Comparison of ENCODE assay signal across 8 cellular contexts in the genomic region with DNA sequence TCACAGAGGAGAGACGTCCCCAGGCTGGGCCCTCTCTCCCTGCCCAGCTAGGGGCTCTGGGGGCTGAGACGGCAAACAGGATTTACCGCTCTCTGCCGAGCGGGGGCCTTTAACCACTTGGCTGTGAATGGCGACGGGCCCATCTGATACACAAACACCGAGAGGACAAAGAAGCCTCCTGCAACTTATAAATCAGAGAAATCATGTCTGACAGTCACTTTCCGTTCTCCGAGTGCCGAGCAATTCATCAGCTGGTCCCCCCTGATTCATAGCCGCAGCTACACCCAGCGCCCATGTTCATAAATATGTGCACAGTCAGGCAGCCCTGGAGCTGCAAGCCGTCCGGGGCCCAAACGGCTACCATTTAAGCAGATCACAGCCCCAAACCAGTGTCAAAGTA.
DNase-seq lines count a peak whose midpoint lies in the region; ATAC-seq and TF ChIP-seq lines count a peak whose summit lies in the region.

No MANE protein-coding gene starts in this region.

- ATAC-seq in GM21576 (IDR thresholded peaks at IDR 0.05; ENCODE audit: unreplicated experiment): no peak

- H2AFZ ChIP-seq in OCI-LY7 (ENCODE audit: low read length) (peak overlapping the region; percentile 35; the same call in 1 of the 2 replicates), osteoblast (ENCODE audit: low read length) (peak overlapping the region; percentile 77)

- H3K9me2 ChIP-seq in OCI-LY7 (ENCODE audit: insufficient read depth, low read length): no peaks in the 10 kb centered on the region

- H4K20me1 ChIP-seq in OCI-LY7 (ENCODE audit: insufficient read depth, low read length): no peaks in the 10 kb centered on the region
- H4K20me1 ChIP-seq in osteoblast (ENCODE audit: insufficient read depth, low read length): peaks cover 7% of the 10 kb centered on the region

- POLR2A ChIA-PET in OCI-LY7 (lab: Charles Lee): interaction anchor here (0.7 kb wide), 1 partner anchor 313 kb away, joined by 5 read pairs; no protein-coding TSS in a partner anchor

- DNase-seq in AG09309 (ENCODE audit: low read depth) (no peak), OCI-LY7 (ENCODE audit: low spot score) (no peak), osteoblast (ENCODE audit: insufficient read length, low spot score, missing footprints) (peak; percentile 94), epidermal melanocyte (ENCODE audit: insufficient read length, low spot score) (no peak), mesenteric fat pad (ENCODE audit: low spot score) (no peak), DMS153 (lab: John Stamatoyannopoulos, UW) (no peak)

- H3K4me3 ChIP-seq in AG09309 (ENCODE audit: control insufficient read depth, low read depth, low read length) (peak overlapping the region; percentile 8; the same call in 1 of the 2 replicates), OCI-LY7 (ENCODE audit: low read depth, low read length, poor library complexity, severe bottlenecking) (no peak overlapping the region), duodenal mucosa (ENCODE audit: low read depth in 1 of 2, low read length in 2 of 2) (peak overlapping the region; percentile 44 to 63), osteoblast (ENCODE audit: insufficient read depth, low read length) (peak overlapping the region; percentile 69)

- H3K36me3 ChIP-seq in OCI-LY7 (ENCODE audit: insufficient read depth, low read length): no peaks in the 10 kb centered on the region
- H3K36me3 ChIP-seq in duodenal mucosa (ENCODE audit: control insufficient read depth in 1 of 2, insufficient read depth in 2 of 2, low read length in 2 of 2): no peaks in the 10 kb centered on the region
- no peaks in the 10 kb centered on the region for H3K36me3 ChIP-seq in osteoblast (ENCODE audit: insufficient read depth, low read length)

- H3K4me2 ChIP-seq in OCI-LY7 (ENCODE audit: low read length) (no peak overlapping the region), osteoblast (ENCODE audit: insufficient read depth, low read length) (peak overlapping the region; percentile 69)

- H3K9me3 ChIP-seq in OCI-LY7 (ENCODE audit: low read length): no peaks in the 10 kb centered on the region
- no peaks in the 10 kb centered on the region for H3K9me3 ChIP-seq in duodenal mucosa (ENCODE audit: control insufficient read depth in 1 of 2, low read length in 2 of 2)
- H3K9me3 ChIP-seq in osteoblast (ENCODE audit: low read depth, low read length): no peaks in the 10 kb centered on the region

- intact Hi-C loops in OCI-LY7 (cut with micrococcal nuclease; ENCODE audit: unreplicated experiment): no loop called here

- H3K4me1 ChIP-seq in OCI-LY7 (ENCODE audit: insufficient read depth, low read length, poor library complexity, severe bottlenecking) (peaks cover 28% of the 10 kb centered on the region), duodenal mucosa (ENCODE audit: control insufficient read depth in 1 of 2, insufficient read depth in 2 of 2, low read length in 2 of 2) (peaks cover 0 to 6% of the 10 kb centered on the region in 2 donors), osteoblast (ENCODE audit: insufficient read depth, low read length) (no peaks in the 10 kb centered on the region)

- no TSS peak for BruUV-seq in OCI-LY7 (replicated peaks; lab: Mats Ljungman, UMichigan)

- TF ChIP-seq CTCF in AG09309 (IDR thresholded peaks at IDR 0.05; ENCODE audit: control insufficient read depth, insufficient read depth, low read depth, low read length, missing control alignments) (no peak), OCI-LY7 (conservative IDR thresholded peaks at IDR 0.05; ENCODE audit: low read length) (0 out of 2 replicates have a peak, but pooled peaks have one; percentile 15), osteoblast (IDR thresholded peaks at IDR 0.05; ENCODE audit: extremely low read depth, low read depth, low read length) (no peak)

- H3K27me3 ChIP-seq in duodenal mucosa (ENCODE audit: control insufficient read depth in 1 of 2, insufficient read depth in 2 of 2, low read length in 2 of 2) (peaks cover 0 to 7% of the 10 kb centered on the region in 2 donors), osteoblast (ENCODE audit: insufficient read depth, low read length) (no peaks in the 10 kb centered on the region)

- CTCF ChIA-PET in OCI-LY7 (lab: Charles Lee; ENCODE audit: unreplicated experiment): no interaction called here

- H3K9ac ChIP-seq in duodenal mucosa (ENCODE audit: low read depth in 1 of 2, low read length in 2 of 2): peak overlapping the region in 1 of 2 donors; percentile 47

- H3K27ac ChIP-seq in OCI-LY7 (ENCODE audit: low read depth, low read length, poor library complexity, severe bottlenecking): no peak overlapping the region
- no peak overlapping the region for H3K27ac ChIP-seq in duodenal mucosa (ENCODE audit: low read depth, low read length)
- no peak overlapping the region for H3K27ac ChIP-seq in osteoblast (ENCODE audit: low read depth, low read length)

- H3K79me2 ChIP-seq in OCI-LY7 (ENCODE audit: insufficient read depth, low read depth, low read length): no peaks in the 10 kb centered on the region
- no peaks in the 10 kb centered on the region for H3K79me2 ChIP-seq in osteoblast (ENCODE audit: insufficient read depth, low read length)
